ENCODE assay signal across 14 cellular contexts in genomic region chr17:60379461-60379860, GRCh38. TPM values are rescaled to one million over a fixed set of nuclear protein-coding genes. Genes with fewer than 3 reads are reported as not detected.
"Had no signal": no experiment of that assay in that cellular context is flagged by ENCODE, and none has a peak within 500 bp of the region (broad histone marks: within the 10 kb centered on the region; RNA-seq: fewer than 3 reads in every experiment).

No MANE protein-coding gene starts in this region.

RNA-seq across cellular contexts. Expression of gene CHCT1, which starts 42.8 kb away (rescaled TPM):
- total RNA-seq: natural killer cell, omental fat pad, osteocyte, pancreas, posterior vena cava, right atrium auricular region, sciatic nerve, smooth muscle cell, suprapubic skin, transverse colon, upper lobe of right lung, urinary bladder, uterus had no signal
- polyA plus RNA-seq: neural cell, smooth muscle cell had no signal
